ENCODE assay signal across 14 cellular contexts in genomic region chr2:232421189-232421785, GRCh38. TPM values are rescaled to one million over a fixed set of nuclear protein-coding genes. Genes with fewer than 3 reads are reported as not detected.
A peak's percentile ranks its signal among the peaks of the same experiment; 100 is the strongest.
DNase-seq lines count a peak whose midpoint lies in the region; ATAC-seq and TF ChIP-seq lines count a peak whose summit lies in the region.
"Had no signal": no experiment of that assay in that cellular context is flagged by ENCODE, and none has a peak within 500 bp of the region (broad histone marks: within the 10 kb centered on the region; RNA-seq: fewer than 3 reads in every experiment).

No MANE protein-coding gene starts in this region.

- no peak overlapping the region for H3K14ac ChIP-seq in mesenchymal stem cell (ENCODE audit: low read length in 2 of 2)

- H3K9me3 ChIP-seq in right cardiac atrium (ENCODE audit: control insufficient read depth, low read length) (no peaks in the 10 kb centered on the region), colonic mucosa (no peaks in the 10 kb centered on the region), mesenchymal stem cell (ENCODE audit: control insufficient read depth, low read length) (no peaks in the 10 kb centered on the region), transverse colon (peaks cover 0 to 6% of the 10 kb centered on the region in 2 donors), tibial nerve (peaks cover 0 to 11% (median 0%) of the 10 kb centered on the region in 4 donors), MM.1S (replicated peaks; ENCODE audit: insufficient read depth, low read length) (no peaks in the 10 kb centered on the region)

- H4K8ac ChIP-seq in mesenchymal stem cell (ENCODE audit: low read length) = no peak overlapping the region

- no peak for TF ChIP-seq CTCF in colonic mucosa (IDR thresholded peaks at IDR 0.05)
- TF ChIP-seq CTCF in transverse colon (IDR thresholded peaks at IDR 0.05) = no peak
- no peak for TF ChIP-seq CTCF in tibial nerve (IDR thresholded peaks at IDR 0.05)
- no peak for TF ChIP-seq CTCF in MM.1S (IDR thresholded peaks at IDR 0.05; ENCODE audit: low read length)

- TF ChIP-seq EP300 in transverse colon (IDR thresholded peaks at IDR 0.05; ENCODE audit: low read depth) (no peak), tibial nerve (IDR thresholded peaks at IDR 0.05) (no peak)

- H4K91ac ChIP-seq in mesenchymal stem cell (ENCODE audit: low read length) = no peak overlapping the region

- H3K27ac ChIP-seq in right cardiac atrium (ENCODE audit: low read length) (no peak overlapping the region), colonic mucosa (no peak overlapping the region), mesenchymal stem cell (ENCODE audit: low read length, poor library complexity, severe bottlenecking) (no peak overlapping the region), transverse colon (no peak overlapping the region), tibial nerve (no peak overlapping the region), MM.1S (ENCODE audit: low read length) (no peak overlapping the region)
- H3K27ac ChIP-seq: gastroesophageal sphincter had no signal

- no peaks in the 10 kb centered on the region for H4K20me1 ChIP-seq in MM.1S (ENCODE audit: insufficient read depth, low read length)

- H3K23ac ChIP-seq in mesenchymal stem cell (ENCODE audit: low read length in 2 of 2) = no peak overlapping the region

- H3K4ac ChIP-seq in mesenchymal stem cell (ENCODE audit: low read depth in 1 of 2, low read length in 2 of 2) = no peak overlapping the region

- H2AK5ac ChIP-seq in mesenchymal stem cell (ENCODE audit: low read length, severe bottlenecking) = no peak overlapping the region

- H3K4me2 ChIP-seq in mesenchymal stem cell (ENCODE audit: low read length, poor library complexity, severe bottlenecking) = peak overlapping the region; percentile 68
- H3K4me2 ChIP-seq in MM.1S (ENCODE audit: low read depth, low read length) = no peak overlapping the region

- no peak overlapping the region for H2BK120ac ChIP-seq in mesenchymal stem cell (ENCODE audit: low read depth, low read length)

- no peaks in the 10 kb centered on the region for H3K79me1 ChIP-seq in mesenchymal stem cell (replicated peaks; ENCODE audit: low read length, poor library complexity, severe bottlenecking)

- H2AFZ ChIP-seq in mesenchymal stem cell (ENCODE audit: low read depth, low read length) = no peak overlapping the region
- no peak overlapping the region for H2AFZ ChIP-seq in MM.1S (ENCODE audit: low read length)

- TF ChIP-seq POLR2A in transverse colon (IDR thresholded peaks at IDR 0.05) (no peak), tibial nerve (IDR thresholded peaks at IDR 0.05) (no peak)

- no peak for ATAC-seq in right cardiac atrium
- ATAC-seq: gastroesophageal sphincter had no signal

- no peaks in the 10 kb centered on the region for H3K36me3 ChIP-seq in colonic mucosa
- no peaks in the 10 kb centered on the region for H3K36me3 ChIP-seq in mesenchymal stem cell (ENCODE audit: control insufficient read depth in 1 of 2, insufficient read depth in 2 of 2, low read depth in 1 of 2, low read length in 2 of 2)
- no peaks in the 10 kb centered on the region for H3K36me3 ChIP-seq in transverse colon
- H3K36me3 ChIP-seq in tibial nerve = no peaks in the 10 kb centered on the region
- H3K36me3 ChIP-seq in MM.1S (replicated peaks; ENCODE audit: insufficient read depth, low read length) = no peaks in the 10 kb centered on the region
- H3K36me3 ChIP-seq: gastroesophageal sphincter had no signal

- intact Hi-C loops in cardiac septum (cut with DNase I) (no loop called here), right cardiac atrium (cut with DNase I) (no loop called here), colonic mucosa (cut with DNase I) (no loop called here), transverse colon (cut with DNase I; ENCODE audit: low total_unique reads) (no loop called here)

- H3K79me2 ChIP-seq in MM.1S (ENCODE audit: low read length) = no peaks in the 10 kb centered on the region

- H3K9me2 ChIP-seq in MM.1S (replicated peaks; ENCODE audit: insufficient read depth, low read length) = no peaks in the 10 kb centered on the region

- H3K9ac ChIP-seq in colonic mucosa (ENCODE audit: low read depth in 2 of 2, low read length in 2 of 2) (no peak overlapping the region), mesenchymal stem cell (ENCODE audit: low read length) (no peak overlapping the region), MM.1S (ENCODE audit: low read length) (no peak overlapping the region)

- H3F3A ChIP-seq in MM.1S (ENCODE audit: insufficient read depth, low read length) = no peaks in the 10 kb centered on the region

- H3K4me1 ChIP-seq in right cardiac atrium (ENCODE audit: control insufficient read depth, insufficient read depth, low read length) (no peaks in the 10 kb centered on the region), colonic mucosa (peaks cover 6% of the 10 kb centered on the region), mesenchymal stem cell (ENCODE audit: control insufficient read depth, insufficient read depth, low read depth, low read length) (peaks cover 22% of the 10 kb centered on the region), transverse colon (peaks cover 0 to 30% (median 27%) of the 10 kb centered on the region in 4 donors), tibial nerve (peaks cover 0 to 29% (median 5%) of the 10 kb centered on the region in 4 donors), MM.1S (ENCODE audit: low read length) (no peaks in the 10 kb centered on the region)

- H3K27me3 ChIP-seq in right cardiac atrium (ENCODE audit: control insufficient read depth, insufficient read depth) (no peaks in the 10 kb centered on the region), colonic mucosa (peaks cover 41% of the 10 kb centered on the region), mesenchymal stem cell (ENCODE audit: control insufficient read depth in 1 of 2, insufficient read depth in 1 of 2, low read length in 2 of 2) (peaks cover 69 to 88% of the 10 kb centered on the region in 2 experiments), transverse colon (peaks cover 83% of the 10 kb centered on the region), tibial nerve (peaks cover 0 to 67% of the 10 kb centered on the region in 2 donors), MM.1S (replicated peaks; ENCODE audit: insufficient read depth, low read length) (peaks cover 4% of the 10 kb centered on the region; the same call in 1 of the 2 replicates)

- no peak overlapping the region for H2BK12ac ChIP-seq in mesenchymal stem cell (ENCODE audit: low read length in 2 of 2)

- H3K18ac ChIP-seq in mesenchymal stem cell (ENCODE audit: low read depth in 1 of 2, low read length in 2 of 2) = no peak overlapping the region

- in situ Hi-C loops in transverse colon (cut with MboI; ENCODE audit: low pct_ligation_motif_present in 1 of 4, low pct_unique_long_range_greater_than_20kb in 1 of 4, low sequenced_read_pairs in 3 of 4) = no loop called here

- no peak overlapping the region for H2BK15ac ChIP-seq in mesenchymal stem cell (ENCODE audit: low read depth, poor library complexity, severe bottlenecking)

- H2BK5ac ChIP-seq in mesenchymal stem cell (ENCODE audit: low read depth, low read length, poor library complexity, severe bottlenecking) = no peak overlapping the region

- WGBS in right cardiac atrium = 18% methylated on average over 22 of the region's 22 CpGs
- WGBS in mesenchymal stem cell = 15% methylated on average over 22 of the region's 22 CpGs
- WGBS in transverse colon (ENCODE audit: low coverage in 1 of 2), 2 donors = 47% methylated on average over 19 of the region's 22 CpGs; no CpG with 5 or more reads in 1 of the 2 donors
- 34 to 37% methylated on average over 13 to 18 of the region's 22 CpGs for WGBS in tibial nerve, 2 donors

- no peak overlapping the region for H3K4me3 ChIP-seq in right cardiac atrium (ENCODE audit: low read length)
- peak overlapping the region; percentile 27 for H3K4me3 ChIP-seq in colonic mucosa
- H3K4me3 ChIP-seq in mesenchymal stem cell (ENCODE audit: insufficient read depth in 1 of 2, low read depth in 1 of 2, low read length in 2 of 2) = no peak overlapping the region
- peak overlapping the region in 3 of 4 donors; percentile 10 to 39 (median 21) for H3K4me3 ChIP-seq in transverse colon
- H3K4me3 ChIP-seq in tibial nerve = no peak overlapping the region
- no peak overlapping the region for H3K4me3 ChIP-seq in MM.1S (ENCODE audit: low read length)

- DNase-seq in cardiac septum (ENCODE audit: low spot score) = peak; percentile 54
- no peak for DNase-seq in right cardiac atrium
- peak; percentile 42 for DNase-seq in colonic mucosa
- no peak for DNase-seq in mesenchymal stem cell
- DNase-seq in transverse colon = no peak
- DNase-seq in MV-4-11 (lab: John Stamatoyannopoulos, UW) = no peak
- DNase-seq in tibial nerve (ENCODE audit: low spot score in 2 of 2) = no peak
- no peak for DNase-seq in MM.1S
- DNase-seq: activated B cell treated with CpG ODN at 0.5 μM for 24 hours, activated gamma-delta T cell treated with Interleukin-2 at 50 U/mL for 16 hours, HCEC 1CT had no signal

RNA-seq across cellular contexts. Expression of gene ALPG, which starts 14.6 kb away (rescaled TPM):
- total RNA-seq in cardiac septum (not detected), right cardiac atrium (not detected), colonic mucosa (1 to 10 TPM; 1.7 to 3.3 TPM), transverse colon (not detected), tibial nerve (not detected)
- polyA plus RNA-seq in right cardiac atrium = not detected
- polyA plus RNA-seq in mesenchymal stem cell (2013, experiment 1 of 2) = not detected
- polyA plus RNA-seq in mesenchymal stem cell (2013, experiment 2 of 2) = not detected
- total RNA-seq: activated B cell treated with CpG ODN at 0.5 μM for 24 hours, gastroesophageal sphincter, myocyte, NCI-H460 had no signal

RNA-seq across cellular contexts. Expression of gene ALPI, which starts 34.7 kb away (rescaled TPM):
- total RNA-seq in cardiac septum (not detected), right cardiac atrium (not detected), colonic mucosa (10 to 100 TPM in 1 of 2 donors, 1 to 10 TPM in 1; 9.4 to 27.1 TPM), transverse colon (10 to 100 TPM in 3 of 4 donors, 1 to 10 TPM in 1; 4.2 to 50.9 (median 25.9) TPM), tibial nerve (not detected)
- polyA plus RNA-seq in right cardiac atrium = not detected
- polyA plus RNA-seq in mesenchymal stem cell (2013, experiment 1 of 2) = not detected
- polyA plus RNA-seq in mesenchymal stem cell (2013, experiment 2 of 2) = not detected
- total RNA-seq: activated B cell treated with CpG ODN at 0.5 μM for 24 hours, gastroesophageal sphincter, myocyte, NCI-H460 had no signal

RNA-seq across cellular contexts. Expression of gene ALPP, which starts 42.7 kb away (rescaled TPM):
- not detected for total RNA-seq in cardiac septum
- total RNA-seq in right cardiac atrium = not detected
- polyA plus RNA-seq in right cardiac atrium = not detected
- total RNA-seq in colonic mucosa = under 1 TPM; 0.11 to 0.37 TPM
- polyA plus RNA-seq in mesenchymal stem cell (2013, experiment 1 of 2) = not detected
- not detected for polyA plus RNA-seq in mesenchymal stem cell (2013, experiment 2 of 2)
- not detected for total RNA-seq in transverse colon
- not detected for total RNA-seq in tibial nerve
- total RNA-seq: gastroesophageal sphincter, myocyte, NCI-H460 had no signal

Comparison
In these comparisons a context has a peak if more than half of its experiments do, and no peak if none do; other contexts are left out.
1. DNase-seq: peak in cardiac septum (single experiment) and colonic mucosa (single experiment); none in right cardiac atrium (0 of 3), mesenchymal stem cell (single experiment), transverse colon (single experiment), MV-4-11 (single experiment), tibial nerve (0 of 2) and MM.1S (single experiment).
2. H3K4me3 ChIP-seq: peak in colonic mucosa (single experiment) and transverse colon (3 of 4); none in right cardiac atrium (single experiment), mesenchymal stem cell (0 of 2), tibial nerve (0 of 4) and MM.1S (single experiment).